ENCODE assay signal across 8 cellular contexts in the genomic region with DNA sequence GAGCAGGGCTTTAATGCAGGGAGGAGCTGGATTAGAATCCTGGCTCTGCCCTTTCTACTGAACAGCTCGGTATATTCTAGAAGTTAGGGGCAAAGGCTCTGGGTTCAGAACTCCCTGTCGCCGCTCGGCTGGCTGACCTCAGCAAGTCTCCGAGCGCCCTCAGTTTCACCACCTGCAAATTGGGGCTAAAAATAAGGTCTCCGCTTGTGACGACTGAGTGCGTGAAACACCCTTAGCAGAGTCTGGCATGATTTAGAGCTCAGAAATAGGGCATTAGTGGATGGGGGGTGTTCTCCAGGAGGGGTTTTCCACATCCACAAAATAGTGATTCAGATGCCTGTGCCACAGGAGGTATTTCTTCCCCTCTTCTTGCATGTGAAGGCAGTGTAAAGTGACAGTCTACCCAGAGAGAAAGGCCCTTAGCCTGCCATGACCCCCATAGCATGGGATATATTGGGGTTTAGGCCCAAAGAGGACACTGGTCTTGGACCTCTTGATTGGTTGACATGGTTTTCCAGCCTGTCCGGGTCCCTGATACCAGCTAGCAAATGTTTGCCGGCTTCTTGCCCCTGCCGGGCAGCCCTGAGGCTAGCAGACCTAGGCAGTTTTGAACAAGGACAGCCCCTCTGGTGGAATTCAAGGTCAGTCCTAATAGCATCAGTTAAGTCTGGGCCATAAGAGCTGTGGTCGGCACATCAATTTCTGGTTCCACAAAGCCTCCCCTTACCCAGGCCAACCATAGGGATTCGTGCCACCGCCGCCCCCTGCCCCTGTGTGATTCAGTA. TPM values are rescaled to one million over a fixed set of nuclear protein-coding genes. Genes with fewer than 3 reads are reported as not detected.
DNase-seq lines count a peak whose midpoint lies in the region; ATAC-seq, FAIRE-seq and TF ChIP-seq lines count a peak whose summit lies in the region.

No MANE protein-coding gene starts in this region.

- ATAC-seq in foreskin keratinocyte (peak; percentile 16), HG03139 (IDR thresholded peaks at IDR 0.05; ENCODE audit: unreplicated experiment) (no peak)

- H3K9me2 ChIP-seq in SU-DHL-6 (replicated peaks; ENCODE audit: insufficient read depth, low read length) = no peaks in the 10 kb centered on the region

- peaks cover 51% of the 10 kb centered on the region for H3K79me2 ChIP-seq in SU-DHL-6 (ENCODE audit: insufficient read depth, low read length)

- peak overlapping the region; percentile 76 for H3K9ac ChIP-seq in SU-DHL-6 (ENCODE audit: low read length)

- no peaks in the 10 kb centered on the region for H3K4me1 ChIP-seq in foreskin keratinocyte

- no peak for TF ChIP-seq CTCF in GM13977 (IDR thresholded peaks at IDR 0.05; ENCODE audit: extremely low read depth, insufficient read depth, missing control alignments)
- TF ChIP-seq CTCF in SU-DHL-6 (IDR thresholded peaks at IDR 0.05; ENCODE audit: insufficient read depth, low read length, poor library complexity, severe bottlenecking) = no peak
- no peak for TF ChIP-seq CTCF in foreskin keratinocyte (conservative IDR thresholded peaks at IDR 0.05)

- in situ Hi-C loops in GM13977 (cut with MboI; ENCODE audit: low pct_unique_long_range_greater_than_20kb, low sequenced_read_pairs, unreplicated experiment) = no loop called here

- no peak overlapping the region for H2AFZ ChIP-seq in SU-DHL-6 (ENCODE audit: low read depth, low read length, severe bottlenecking)

- H3K36me3 ChIP-seq in SU-DHL-6 (ENCODE audit: low read length) = no peaks in the 10 kb centered on the region

- peak overlapping the region; percentile 88 for H3K27ac ChIP-seq in SU-DHL-6 (ENCODE audit: low read depth, low read length)
- H3K27ac ChIP-seq in foreskin keratinocyte = peak overlapping the region; percentile 83

- H4K20me1 ChIP-seq in SU-DHL-6 (ENCODE audit: low read depth, low read length) = no peaks in the 10 kb centered on the region

- peak overlapping the region; percentile 76 for H3K4me2 ChIP-seq in SU-DHL-6 (ENCODE audit: low read depth, low read length, poor library complexity, severe bottlenecking)

- H3K4me3 ChIP-seq in SU-DHL-6 (ENCODE audit: insufficient read depth, low read length, poor library complexity, severe bottlenecking) (peak overlapping the region; percentile 98), skeletal muscle cell (ENCODE audit: low read depth, low read length) (peak overlapping the region; percentile 91)

- no peaks in the 10 kb centered on the region for H3K27me3 ChIP-seq in SU-DHL-6 (ENCODE audit: low read length)
- no peaks in the 10 kb centered on the region for H3K27me3 ChIP-seq in foreskin keratinocyte

- H3K9me3 ChIP-seq in SU-DHL-6 (ENCODE audit: insufficient read depth, low read length) = no peaks in the 10 kb centered on the region

- FAIRE-seq in frontal cortex (lab: Jason Lieb, UNC) = no peak

- peak; percentile 48 for DNase-seq in GM13977 (ENCODE audit: low spot score)
- no peak for DNase-seq in foreskin keratinocyte
- DNase-seq in skeletal muscle cell (ENCODE audit: low read depth) = no peak
- DNase-seq in medulla oblongata (ENCODE audit: extremely low spot score) = no peak
- DNase-seq in frontal cortex (ENCODE audit: low spot score in 2 of 2) = no peak
- no peak for DNase-seq in HT-29 (ENCODE audit: low spot score)

- 0 out of 2 replicates have a peak, but pooled peaks cover 15% of the 10 kb centered on the region for H3F3A ChIP-seq in SU-DHL-6 (ENCODE audit: insufficient read depth)

RNA-seq across cellular contexts. Expression of a gene that starts 1.4 kb away (rescaled TPM):
- total RNA-seq in foreskin keratinocyte = 86.8 and 90.9 TPM in 2 replicates
- 54.3 and 61.3 TPM in 2 replicates for polyA plus RNA-seq in foreskin keratinocyte
- 33.0 TPM for total RNA-seq in frontal cortex
- total RNA-seq in HT-29 (2014; rRNA removed; shearing (Covaris generic)) = 132 and 159 TPM in 2 replicates
